Comparison of ENCODE assay signal across 8 cellular contexts in the genomic region with DNA sequence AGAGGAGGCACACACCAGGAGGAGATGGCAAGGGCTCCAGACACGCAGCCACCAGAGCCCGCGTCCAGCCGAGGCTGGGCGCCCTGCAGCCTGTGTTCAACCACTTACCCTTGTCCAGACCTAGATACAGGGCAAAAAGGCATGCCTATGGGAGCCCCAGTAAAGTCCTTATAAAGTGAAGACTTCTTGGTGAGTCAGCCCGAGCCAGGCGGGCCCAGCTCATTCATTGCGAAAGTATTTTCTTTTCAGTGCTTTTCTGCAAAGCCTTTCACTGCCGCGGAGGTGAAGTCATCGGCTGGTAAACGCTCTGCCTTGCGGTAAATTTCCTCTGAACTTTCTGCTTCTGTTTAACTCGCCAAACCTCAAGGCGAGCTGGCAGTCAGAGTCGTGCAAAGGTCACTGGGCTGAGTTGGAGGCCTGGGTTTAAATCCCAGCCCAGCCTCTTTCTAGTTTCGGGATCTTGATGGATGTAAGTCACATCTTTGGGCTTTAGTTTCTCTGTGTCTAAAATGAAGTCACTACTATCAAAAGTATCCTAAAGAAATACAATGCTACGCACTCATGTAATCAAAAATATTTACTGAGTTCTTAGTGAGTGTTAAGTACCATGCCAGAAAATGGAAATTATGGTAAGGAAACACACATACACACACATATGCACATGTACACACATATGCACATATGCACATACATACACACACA. TPM values are rescaled to one million over a fixed set of nuclear protein-coding genes. Genes with fewer than 3 reads are reported as not detected.
DNase-seq lines count a peak whose midpoint lies in the region; ATAC-seq and TF ChIP-seq lines count a peak whose summit lies in the region.

No MANE protein-coding gene starts in this region.

- no peaks in the 10 kb centered on the region for H3K9me3 ChIP-seq in breast epithelium
- H3K9me3 ChIP-seq in right lobe of liver, result no peaks in the 10 kb centered on the region
- no peaks in the 10 kb centered on the region for H3K9me3 ChIP-seq in OCI-LY7 (ENCODE audit: low read length)

- no peaks in the 10 kb centered on the region for H3K79me2 ChIP-seq in OCI-LY7 (ENCODE audit: insufficient read depth, low read depth, low read length)

- no TSS peak for BruUV-seq in OCI-LY7 (replicated peaks; lab: Mats Ljungman, UMichigan)

- intact Hi-C loops in breast epithelium (cut with DNase I; ENCODE audit: low total_unique reads), result no loop called here
- intact Hi-C loops in right lobe of liver (cut with DNase I), result loop anchor here (5.0 to 10.0 kb wide), 2 partner anchors 56 to 64 kb away; no protein-coding TSS in a partner anchor
- intact Hi-C loops in OCI-LY7 (cut with micrococcal nuclease; ENCODE audit: unreplicated experiment), result no loop called here

- no peak overlapping the region for H3K4me2 ChIP-seq in OCI-LY7 (ENCODE audit: low read length)

- no peak overlapping the region for H2AFZ ChIP-seq in OCI-LY7 (ENCODE audit: low read length)

- peak; percentile 55 to 68 (median 60) for ATAC-seq in right lobe of liver

- WGBS in right lobe of liver (ENCODE audit: insufficient coverage, low coverage, low lambda C conversion rate, missing lambda C conversion rate), result 9% methylated on average over 16 of the region's 18 CpGs

- peak overlapping the region in 1 of 3 donors; percentile 34 for H3K4me3 ChIP-seq in breast epithelium
- H3K4me3 ChIP-seq in right lobe of liver, result peak overlapping the region in 2 of 3 donors; percentile 18 to 31
- no peak overlapping the region for H3K4me3 ChIP-seq in OCI-LY7 (ENCODE audit: low read depth, low read length, poor library complexity, severe bottlenecking)

- TF ChIP-seq POLR2A in breast epithelium (IDR thresholded peaks at IDR 0.05) (peak; percentile 28), right lobe of liver (IDR thresholded peaks at IDR 0.05) (peak; percentile 9)

- TF ChIP-seq CTCF in C4-2B (conservative IDR thresholded peaks at IDR 0.05) (no peak), breast epithelium (IDR thresholded peaks at IDR 0.05) (no peak), right lobe of liver (IDR thresholded peaks at IDR 0.05) (no peak), OCI-LY7 (conservative IDR thresholded peaks at IDR 0.05; ENCODE audit: low read length) (no peak)

- no peaks in the 10 kb centered on the region for H4K20me1 ChIP-seq in OCI-LY7 (ENCODE audit: insufficient read depth, low read length)

- POLR2A ChIA-PET in OCI-LY7 (lab: Charles Lee), result interaction anchor here (0.7 kb wide), 1 partner anchor 173 kb away, joined by 3 read pairs; no protein-coding TSS in a partner anchor

- H3K27me3 ChIP-seq in breast epithelium (no peaks in the 10 kb centered on the region), right lobe of liver (no peaks in the 10 kb centered on the region)

- H3K9me2 ChIP-seq in OCI-LY7 (ENCODE audit: insufficient read depth, low read length), result no peaks in the 10 kb centered on the region

- H3K36me3 ChIP-seq in breast epithelium (no peaks in the 10 kb centered on the region), right lobe of liver (no peaks in the 10 kb centered on the region), OCI-LY7 (ENCODE audit: insufficient read depth, low read length) (no peaks in the 10 kb centered on the region)

- peak overlapping the region; percentile 77 for H3K27ac ChIP-seq in C4-2B
- peak overlapping the region; percentile 95 to 96 for H3K27ac ChIP-seq in breast epithelium
- peak overlapping the region; percentile 78 to 94 (median 87) for H3K27ac ChIP-seq in right lobe of liver
- H3K27ac ChIP-seq in OCI-LY7 (ENCODE audit: low read depth, low read length, poor library complexity, severe bottlenecking), result no peak overlapping the region

- DNase-seq in HS-27A (ENCODE audit: low read depth), result peak; percentile 97
- DNase-seq in UCSD-AML1 (lab: John Stamatoyannopoulos, UW; ENCODE audit: unreplicated experiment), result peak; percentile 33
- peak; percentile 83 to 94 for DNase-seq in breast epithelium (ENCODE audit: low spot score in 2 of 2)
- peak; percentile 81 to 87 (median 84) for DNase-seq in right lobe of liver
- peak; percentile 57 for DNase-seq in stimulated activated CD8-positive, alpha-beta memory T cell treated with anti-CD3 and anti-CD28 coated beads, Interleukin-12 subunit alpha, Interleukin-12 subunit beta, amount 100 ng/mL, for 24 hours (ENCODE audit: extremely low read depth)
- no peak for DNase-seq in OCI-LY7 (ENCODE audit: low spot score)
- no peak for DNase-seq in NCI-H69 (lab: John Stamatoyannopoulos, UW)

- CTCF ChIA-PET in OCI-LY7 (lab: Charles Lee; ENCODE audit: unreplicated experiment), result no interaction called here

- peaks cover 3 to 23% of the 10 kb centered on the region in 2 donors for H3K4me1 ChIP-seq in breast epithelium
- H3K4me1 ChIP-seq in right lobe of liver, result peaks cover 0 to 77% (median 31%) of the 10 kb centered on the region in 4 donors
- H3K4me1 ChIP-seq in OCI-LY7 (ENCODE audit: insufficient read depth, low read length, poor library complexity, severe bottlenecking), result peaks cover 4% of the 10 kb centered on the region

RNA-seq across cellular contexts. Expression of gene IFFO2, which starts 54.7 kb away (rescaled TPM):
- total RNA-seq in breast epithelium, result 10 to 100 TPM in 2 of 3 donors, 1 to 10 TPM in 1; 5.8 to 35.3 (median 34.4) TPM
- total RNA-seq in right lobe of liver, result 10 to 100 TPM in 2 of 6 experiments, 1 to 10 TPM in 4; 2.9 to 12.7 (median 7.2) TPM
- total RNA-seq in OCI-LY7 (2014; rRNA removed; shearing (Covaris generic)), result 0.06 and 0.08 TPM in 2 replicates
- 0.20 and 0.44 TPM in 2 replicates for total RNA-seq in OCI-LY7 (2022)

Comparison
In these comparisons a context has a peak if more than half of its experiments do, and no peak if none do; other contexts are left out.
1. DNase-seq: peak in HS-27A (single experiment), UCSD-AML1 (single experiment), breast epithelium (2 of 2), right lobe of liver (3 of 3) and stimulated activated CD8-positive, alpha-beta memory T cell treated with anti-CD3 and anti-CD28 coated beads, Interleukin-12 subunit alpha, Interleukin-12 subunit beta, amount 100 ng/mL, for 24 hours (single experiment); none in OCI-LY7 (single experiment) and NCI-H69 (single experiment).
2. intact Hi-C loops: an anchor here in right lobe of liver (5.0 to 10.0 kb wide); none called in breast epithelium and OCI-LY7.